1 cellular context compared by ENCODE assay signal in genomic region chr5:91301459-91301858, GRCh38.
TF ChIP-seq lines count a peak whose summit lies in the region.

No MANE protein-coding gene starts in this region.

TF ChIP-seq in HepG2, 621 proteins besides CTCF, POLR2A, EP300 and RAD21 (continued from another document):
- TF ChIP-seq FOXP1 (IDR thresholded peaks at IDR 0.05) (no peak), FOXP1 (CRISPR knock-in tag; IDR thresholded peaks at IDR 0.05) (peak; percentile 79), ZNF3 (CRISPR knock-in tag; IDR thresholded peaks at IDR 0.05) (no peak), SOX5 (CRISPR knock-in tag; IDR thresholded peaks at IDR 0.05; ENCODE audit: borderline replicate concordance) (peak; percentile 33; the same call in 1 of the 2 replicates), ZNF335 (CRISPR knock-in tag; IDR thresholded peaks at IDR 0.05) (no peak), ZNF350 (CRISPR knock-in tag; IDR thresholded peaks at IDR 0.05; ENCODE audit: borderline replicate concordance, low read depth) (no peak), MIXL1 (CRISPR knock-in tag; IDR thresholded peaks at IDR 0.05) (no peak), GFI1 (CRISPR knock-in tag; IDR thresholded peaks at IDR 0.05; ENCODE audit: borderline replicate concordance) (no peak)
- TF ChIP-seq, protein P1, sequence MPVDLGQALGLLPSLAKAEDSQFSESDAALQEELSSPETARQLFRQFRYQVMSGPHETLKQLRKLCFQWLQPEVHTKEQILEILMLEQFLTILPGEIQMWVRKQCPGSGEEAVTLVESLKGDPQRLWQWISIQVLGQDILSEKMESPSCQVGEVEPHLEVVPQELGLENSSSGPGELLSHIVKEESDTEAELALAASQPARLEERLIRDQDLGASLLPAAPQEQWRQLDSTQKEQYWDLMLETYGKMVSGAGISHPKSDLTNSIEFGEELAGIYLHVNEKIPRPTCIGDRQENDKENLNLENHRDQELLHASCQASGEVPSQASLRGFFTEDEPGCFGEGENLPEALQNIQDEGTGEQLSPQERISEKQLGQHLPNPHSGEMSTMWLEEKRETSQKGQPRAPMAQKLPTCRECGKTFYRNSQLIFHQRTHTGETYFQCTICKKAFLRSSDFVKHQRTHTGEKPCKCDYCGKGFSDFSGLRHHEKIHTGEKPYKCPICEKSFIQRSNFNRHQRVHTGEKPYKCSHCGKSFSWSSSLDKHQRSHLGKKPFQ (CRISPR knock-in tag; IDR thresholded peaks at IDR 0.05; ENCODE audit: insufficient replicate concordance): no peak
- TF ChIP-seq, protein P2, sequence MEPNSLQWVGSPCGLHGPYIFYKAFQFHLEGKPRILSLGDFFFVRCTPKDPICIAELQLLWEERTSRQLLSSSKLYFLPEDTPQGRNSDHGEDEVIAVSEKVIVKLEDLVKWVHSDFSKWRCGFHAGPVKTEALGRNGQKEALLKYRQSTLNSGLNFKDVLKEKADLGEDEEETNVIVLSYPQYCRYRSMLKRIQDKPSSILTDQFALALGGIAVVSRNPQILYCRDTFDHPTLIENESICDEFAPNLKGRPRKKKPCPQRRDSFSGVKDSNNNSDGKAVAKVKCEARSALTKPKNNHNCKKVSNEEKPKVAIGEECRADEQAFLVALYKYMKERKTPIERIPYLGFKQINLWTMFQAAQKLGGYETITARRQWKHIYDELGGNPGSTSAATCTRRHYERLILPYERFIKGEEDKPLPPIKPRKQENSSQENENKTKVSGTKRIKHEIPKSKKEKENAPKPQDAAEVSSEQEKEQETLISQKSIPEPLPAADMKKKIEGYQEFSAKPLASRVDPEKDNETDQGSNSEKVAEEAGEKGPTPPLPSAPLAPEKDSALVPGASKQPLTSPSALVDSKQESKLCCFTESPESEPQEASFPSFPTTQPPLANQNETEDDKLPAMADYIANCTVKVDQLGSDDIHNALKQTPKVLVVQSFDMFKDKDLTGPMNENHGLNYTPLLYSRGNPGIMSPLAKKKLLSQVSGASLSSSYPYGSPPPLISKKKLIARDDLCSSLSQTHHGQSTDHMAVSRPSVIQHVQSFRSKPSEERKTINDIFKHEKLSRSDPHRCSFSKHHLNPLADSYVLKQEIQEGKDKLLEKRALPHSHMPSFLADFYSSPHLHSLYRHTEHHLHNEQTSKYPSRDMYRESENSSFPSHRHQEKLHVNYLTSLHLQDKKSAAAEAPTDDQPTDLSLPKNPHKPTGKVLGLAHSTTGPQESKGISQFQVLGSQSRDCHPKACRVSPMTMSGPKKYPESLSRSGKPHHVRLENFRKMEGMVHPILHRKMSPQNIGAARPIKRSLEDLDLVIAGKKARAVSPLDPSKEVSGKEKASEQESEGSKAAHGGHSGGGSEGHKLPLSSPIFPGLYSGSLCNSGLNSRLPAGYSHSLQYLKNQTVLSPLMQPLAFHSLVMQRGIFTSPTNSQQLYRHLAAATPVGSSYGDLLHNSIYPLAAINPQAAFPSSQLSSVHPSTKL (CRISPR knock-in tag; IDR thresholded peaks at IDR 0.05): peak; percentile 30; the same call in 1 of the 2 replicates
